ENCODE assay signal across 1 cellular context in genomic region chr16:3589441-3589921, GRCh38.
A peak's percentile ranks its signal among the peaks of the same experiment; 100 is the strongest.
TF ChIP-seq lines count a peak whose summit lies in the region.

No MANE protein-coding gene starts in this region.

TF ChIP-seq in K562, 482 proteins besides CTCF, POLR2A, EP300 and RAD21 (continued from another document and continues in another):
- TF ChIP-seq ZBTB40 (IDR thresholded peaks at IDR 0.05) = no peak
- no peak for TF ChIP-seq ZBTB40 (CRISPR knock-in tag; IDR thresholded peaks at IDR 0.05)
- TF ChIP-seq L3MBTL2 (IDR thresholded peaks at IDR 0.05) = peak; percentile 84
- peak; percentile 8; the same call in 1 of the 2 replicates for TF ChIP-seq MAFF (IDR thresholded peaks at IDR 0.05; ENCODE audit: low read length)
- no peak for TF ChIP-seq ZBTB1 (CRISPR knock-in tag; IDR thresholded peaks at IDR 0.05; ENCODE audit: borderline replicate concordance, low read depth)
- no peak for TF ChIP-seq RBM17 (IDR thresholded peaks at IDR 0.05; ENCODE audit: borderline replicate concordance, low read depth, low read length)
- TF ChIP-seq, protein P1, sequence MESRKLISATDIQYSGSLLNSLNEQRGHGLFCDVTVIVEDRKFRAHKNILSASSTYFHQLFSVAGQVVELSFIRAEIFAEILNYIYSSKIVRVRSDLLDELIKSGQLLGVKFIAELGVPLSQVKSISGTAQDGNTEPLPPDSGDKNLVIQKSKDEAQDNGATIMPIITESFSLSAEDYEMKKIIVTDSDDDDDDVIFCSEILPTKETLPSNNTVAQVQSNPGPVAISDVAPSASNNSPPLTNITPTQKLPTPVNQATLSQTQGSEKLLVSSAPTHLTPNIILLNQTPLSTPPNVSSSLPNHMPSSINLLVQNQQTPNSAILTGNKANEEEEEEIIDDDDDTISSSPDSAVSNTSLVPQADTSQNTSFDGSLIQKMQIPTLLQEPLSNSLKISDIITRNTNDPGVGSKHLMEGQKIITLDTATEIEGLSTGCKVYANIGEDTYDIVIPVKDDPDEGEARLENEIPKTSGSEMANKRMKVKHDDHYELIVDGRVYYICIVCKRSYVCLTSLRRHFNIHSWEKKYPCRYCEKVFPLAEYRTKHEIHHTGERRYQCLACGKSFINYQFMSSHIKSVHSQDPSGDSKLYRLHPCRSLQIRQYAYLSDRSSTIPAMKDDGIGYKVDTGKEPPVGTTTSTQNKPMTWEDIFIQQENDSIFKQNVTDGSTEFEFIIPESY (CRISPR knock-in tag; IDR thresholded peaks at IDR 0.05) = peak; percentile 86
- no peak for TF ChIP-seq GATAD2B (IDR thresholded peaks at IDR 0.05; ENCODE audit: borderline replicate concordance)
- TF ChIP-seq MAFK (IDR thresholded peaks at IDR 0.05; ENCODE audit: low read length) = peak; percentile 76
- TF ChIP-seq DPF2 (IDR thresholded peaks at IDR 0.05) = peak; percentile 36; the same call in 1 of the 2 replicates
- TF ChIP-seq CHCHD3 (CRISPR knock-in tag; IDR thresholded peaks at IDR 0.05) = no peak
- TF ChIP-seq, protein P2, sequence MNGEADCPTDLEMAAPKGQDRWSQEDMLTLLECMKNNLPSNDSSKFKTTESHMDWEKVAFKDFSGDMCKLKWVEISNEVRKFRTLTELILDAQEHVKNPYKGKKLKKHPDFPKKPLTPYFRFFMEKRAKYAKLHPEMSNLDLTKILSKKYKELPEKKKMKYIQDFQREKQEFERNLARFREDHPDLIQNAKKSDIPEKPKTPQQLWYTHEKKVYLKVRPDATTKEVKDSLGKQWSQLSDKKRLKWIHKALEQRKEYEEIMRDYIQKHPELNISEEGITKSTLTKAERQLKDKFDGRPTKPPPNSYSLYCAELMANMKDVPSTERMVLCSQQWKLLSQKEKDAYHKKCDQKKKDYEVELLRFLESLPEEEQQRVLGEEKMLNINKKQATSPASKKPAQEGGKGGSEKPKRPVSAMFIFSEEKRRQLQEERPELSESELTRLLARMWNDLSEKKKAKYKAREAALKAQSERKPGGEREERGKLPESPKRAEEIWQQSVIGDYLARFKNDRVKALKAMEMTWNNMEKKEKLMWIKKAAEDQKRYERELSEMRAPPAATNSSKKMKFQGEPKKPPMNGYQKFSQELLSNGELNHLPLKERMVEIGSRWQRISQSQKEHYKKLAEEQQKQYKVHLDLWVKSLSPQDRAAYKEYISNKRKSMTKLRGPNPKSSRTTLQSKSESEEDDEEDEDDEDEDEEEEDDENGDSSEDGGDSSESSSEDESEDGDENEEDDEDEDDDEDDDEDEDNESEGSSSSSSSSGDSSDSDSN (IDR thresholded peaks at IDR 0.05; ENCODE audit: borderline replicate concordance in 1 of 2, low read depth in 2 of 2, low read length in 2 of 2) = peak in 1 of 2 experiments; percentile 47; a peak in 1 of 4 replicates
- TF ChIP-seq ZNF766 (CRISPR knock-in tag; conservative IDR thresholded peaks at IDR 0.05) = no peak
- no peak for TF ChIP-seq ZMIZ1 (IDR thresholded peaks at IDR 0.05; ENCODE audit: low read depth in 2 of 2, low read length in 2 of 2)
- no peak for TF ChIP-seq ZSCAN32 (CRISPR knock-in tag; IDR thresholded peaks at IDR 0.05)
- TF ChIP-seq HDAC8 (tag; IDR thresholded peaks at IDR 0.05) = no peak
- peak; percentile 59 for TF ChIP-seq FOSL1 (tag; conservative IDR thresholded peaks at IDR 0.05)
- TF ChIP-seq SREBF1 (IDR thresholded peaks at IDR 0.05; ENCODE audit: borderline replicate concordance, low read depth, low read length) = no peak
- TF ChIP-seq, protein P3, sequence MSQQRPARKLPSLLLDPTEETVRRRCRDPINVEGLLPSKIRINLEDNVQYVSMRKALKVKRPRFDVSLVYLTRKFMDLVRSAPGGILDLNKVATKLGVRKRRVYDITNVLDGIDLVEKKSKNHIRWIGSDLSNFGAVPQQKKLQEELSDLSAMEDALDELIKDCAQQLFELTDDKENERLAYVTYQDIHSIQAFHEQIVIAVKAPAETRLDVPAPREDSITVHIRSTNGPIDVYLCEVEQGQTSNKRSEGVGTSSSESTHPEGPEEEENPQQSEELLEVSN (IDR thresholded peaks at IDR 0.05; ENCODE audit: borderline replicate concordance in 1 of 2, extremely low read depth in 1 of 2, insufficient read depth in 1 of 2, insufficient read length in 1 of 2, low read depth in 1 of 2, low read length in 1 of 2, poor library complexity in 1 of 2, severe bottlenecking in 1 of 2) = peak; percentile 60 to 64
- TF ChIP-seq ZNF197 (CRISPR knock-in tag; IDR thresholded peaks at IDR 0.05; ENCODE audit: low read depth) = no peak
- TF ChIP-seq ZNF586 (CRISPR knock-in tag; conservative IDR thresholded peaks at IDR 0.05) = no peak
- TF ChIP-seq NFE2L1 (tag; IDR thresholded peaks at IDR 0.05; ENCODE audit: borderline replicate concordance, low read depth) = no peak
- TF ChIP-seq MTA3 (IDR thresholded peaks at IDR 0.05; ENCODE audit: borderline replicate concordance) = peak; percentile 38; the same call in 1 of the 2 replicates
- TF ChIP-seq SOX6 (IDR thresholded peaks at IDR 0.05) = no peak
- no peak for TF ChIP-seq KLF6 (CRISPR knock-in tag; IDR thresholded peaks at IDR 0.05; ENCODE audit: borderline replicate concordance)
- TF ChIP-seq, protein P4, sequence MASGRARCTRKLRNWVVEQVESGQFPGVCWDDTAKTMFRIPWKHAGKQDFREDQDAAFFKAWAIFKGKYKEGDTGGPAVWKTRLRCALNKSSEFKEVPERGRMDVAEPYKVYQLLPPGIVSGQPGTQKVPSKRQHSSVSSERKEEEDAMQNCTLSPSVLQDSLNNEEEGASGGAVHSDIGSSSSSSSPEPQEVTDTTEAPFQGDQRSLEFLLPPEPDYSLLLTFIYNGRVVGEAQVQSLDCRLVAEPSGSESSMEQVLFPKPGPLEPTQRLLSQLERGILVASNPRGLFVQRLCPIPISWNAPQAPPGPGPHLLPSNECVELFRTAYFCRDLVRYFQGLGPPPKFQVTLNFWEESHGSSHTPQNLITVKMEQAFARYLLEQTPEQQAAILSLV (tag; IDR thresholded peaks at IDR 0.05) = no peak
- TF ChIP-seq ZFPM2 (CRISPR knock-in tag; IDR thresholded peaks at IDR 0.05) = no peak
- TF ChIP-seq IFI16 (CRISPR knock-in tag; IDR thresholded peaks at IDR 0.05) = no peak
- TF ChIP-seq CREBBP (IDR thresholded peaks at IDR 0.05; ENCODE audit: low read depth, low read length) = no peak
- TF ChIP-seq MAFG (tag; conservative IDR thresholded peaks at IDR 0.05) = peak; percentile 82
- TF ChIP-seq, protein P5, sequence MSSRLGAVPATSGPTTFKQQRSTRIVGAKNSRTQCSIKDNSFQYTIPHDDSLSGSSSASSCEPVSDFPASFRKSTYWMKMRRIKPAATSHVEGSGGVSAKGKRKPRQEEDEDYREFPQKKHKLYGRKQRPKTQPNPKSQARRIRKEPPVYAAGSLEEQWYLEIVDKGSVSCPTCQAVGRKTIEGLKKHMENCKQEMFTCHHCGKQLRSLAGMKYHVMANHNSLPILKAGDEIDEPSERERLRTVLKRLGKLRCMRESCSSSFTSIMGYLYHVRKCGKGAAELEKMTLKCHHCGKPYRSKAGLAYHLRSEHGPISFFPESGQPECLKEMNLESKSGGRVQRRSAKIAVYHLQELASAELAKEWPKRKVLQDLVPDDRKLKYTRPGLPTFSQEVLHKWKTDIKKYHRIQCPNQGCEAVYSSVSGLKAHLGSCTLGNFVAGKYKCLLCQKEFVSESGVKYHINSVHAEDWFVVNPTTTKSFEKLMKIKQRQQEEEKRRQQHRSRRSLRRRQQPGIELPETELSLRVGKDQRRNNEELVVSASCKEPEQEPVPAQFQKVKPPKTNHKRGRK (tag; IDR thresholded peaks at IDR 0.05) = no peak
- peak; percentile 29; the same call in 1 of the 2 replicates for TF ChIP-seq MYC (IDR thresholded peaks at IDR 0.05; ENCODE audit: low read depth, low read length)
- TF ChIP-seq MYC (CRISPR knock-in tag; IDR thresholded peaks at IDR 0.05; ENCODE audit: borderline replicate concordance, low read depth) = no peak
- TF ChIP-seq NRF1 (conservative IDR thresholded peaks at IDR 0.05 in 1 of 2, IDR thresholded peaks at IDR 0.05 in 1 of 2) = 0 out of 4 replicates have a peak, but pooled peaks of 1 of the 2 experiments have one; percentile 10
- TF ChIP-seq CC2D1A (IDR thresholded peaks at IDR 0.05) = no peak
- TF ChIP-seq HMGN3 (IDR thresholded peaks at IDR 0.05; ENCODE audit: borderline replicate concordance, extremely low read depth, insufficient read length, low read depth, low read length) = peak; percentile 64
- TF ChIP-seq LEF1 (IDR thresholded peaks at IDR 0.05) = no peak
- no peak for TF ChIP-seq CHD1 (IDR thresholded peaks at IDR 0.05; ENCODE audit: low read length)
